Comparison of ENCODE assay signal across 10 cellular contexts in genomic region chr3:73766599-73767378, GRCh38.
DNase-seq lines count a peak whose midpoint lies in the region; ATAC-seq and TF ChIP-seq lines count a peak whose summit lies in the region.
"Had no signal": no experiment of that assay in that cellular context is flagged by ENCODE, and none has a peak within 500 bp of the region (broad histone marks: within the 10 kb centered on the region; RNA-seq: fewer than 3 reads in every experiment).

No MANE protein-coding gene starts in this region.

- peak overlapping the region in 1 of 2 donors; percentile 14 for H3K4me3 Mint-ChIP-seq in CD14-positive monocyte

- no peaks in the 10 kb centered on the region for H3K36me3 ChIP-seq in prostate gland

- peak overlapping the region; percentile 47 to 70 for H3K27ac ChIP-seq in prostate gland

- no peak for TF ChIP-seq CTCF in CD14-positive monocyte (IDR thresholded peaks at IDR 0.05)
- no peak for TF ChIP-seq CTCF in fibroblast of the aortic adventitia (IDR thresholded peaks at IDR 0.05; ENCODE audit: insufficient read depth, low read length)
- no peak for TF ChIP-seq CTCF in prostate gland (IDR thresholded peaks at IDR 0.05)

- H3K27me3 ChIP-seq in prostate gland (replicated peaks; ENCODE audit: insufficient read depth): no peaks in the 10 kb centered on the region

- DNase-seq in CD14-positive monocyte (ENCODE audit: low spot score) (no peak), SW480 (ENCODE audit: low spot score) (peak; percentile 23), fibroblast of the aortic adventitia (ENCODE audit: low read depth) (peak; percentile 98), prostate gland (ENCODE audit: low spot score) (no peak), NCI-H526 (lab: John Stamatoyannopoulos, UW) (no peak), head of caudate nucleus (no peak)
- DNase-seq: activated CD8-positive, alpha-beta memory T cell treated with anti-CD3 and anti-CD28 coated beads for 24 hours; hypothalamus had no signal

- peak overlapping the region in 4 of 7 donors; percentile 16 to 71 (median 34) for H3K27ac Mint-ChIP-seq in CD14-positive monocyte

- no peak for TF ChIP-seq POLR2A in prostate gland (IDR thresholded peaks at IDR 0.05)

- H3K36me3 Mint-ChIP-seq in CD14-positive monocyte: no peaks in the 10 kb centered on the region

- intact Hi-C loops in CD14-positive monocyte (cut with micrococcal nuclease): no loop called here
- intact Hi-C loops in prostate gland (cut with DNase I): no loop called here
- intact Hi-C loops in head of caudate nucleus (cut with DNase I): loop anchor here (10.0 kb wide), 1 partner anchor 262 kb away; no protein-coding TSS in a partner anchor

- no peak for ATAC-seq in GM18909 (IDR thresholded peaks at IDR 0.05; ENCODE audit: poor library complexity, unreplicated experiment)
- ATAC-seq in HG02981 (IDR thresholded peaks at IDR 0.05; ENCODE audit: unreplicated experiment): no peak

- H3K4me3 ChIP-seq in fibroblast of the aortic adventitia (ENCODE audit: low read depth, low read length) (peak overlapping the region; percentile 59), prostate gland (peak overlapping the region in 1 of 2 donors; percentile 1)

- peaks cover 0 to 10% (median 3%) of the 10 kb centered on the region in 7 donors for H3K9me3 Mint-ChIP-seq in CD14-positive monocyte

- peaks cover 3% of the 10 kb centered on the region for H3K4me1 Mint-ChIP-seq in CD14-positive monocyte

- no peaks in the 10 kb centered on the region for H3K27me3 Mint-ChIP-seq in CD14-positive monocyte (ENCODE audit: low read depth in 3 of 3)

- WGBS in prostate gland: 13% methylated on average over 7 of the region's 7 CpGs

- no peaks in the 10 kb centered on the region for H3K9me3 ChIP-seq in prostate gland

- H3K4me1 ChIP-seq in prostate gland (replicated peaks): no peaks in the 10 kb centered on the region

Comparison
In these comparisons a context has a peak if more than half of its experiments do, and no peak if none do; other contexts are left out.
1. DNase-seq: peak in SW480 (single experiment) and fibroblast of the aortic adventitia (single experiment); none in CD14-positive monocyte (single experiment), prostate gland (single experiment), NCI-H526 (0 of 2) and head of caudate nucleus (0 of 42).